In the genomic region with DNA sequence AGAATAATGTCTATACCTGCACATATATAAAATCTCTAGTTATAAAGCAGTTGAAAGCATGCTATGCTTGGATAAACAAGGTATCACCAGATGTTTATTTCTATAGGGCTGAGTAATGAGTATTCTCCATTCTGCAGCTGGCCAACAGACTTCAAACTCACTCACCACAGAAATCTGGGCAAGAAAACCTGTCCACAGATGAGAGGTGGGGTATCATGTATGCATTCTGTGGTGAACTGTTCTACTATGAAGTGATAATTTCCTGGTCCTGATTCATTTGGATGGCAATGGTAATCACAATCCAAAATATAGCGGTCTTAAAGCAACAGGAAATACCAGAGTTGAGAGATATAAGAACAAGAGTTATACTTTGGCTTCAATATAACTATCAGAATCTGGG, we compare ENCODE assay signal across 8 cellular contexts.
"Had no signal": no experiment of that assay in that cellular context is flagged by ENCODE, and none has a peak within 500 bp of the region (broad histone marks: within the 10 kb centered on the region; RNA-seq: fewer than 3 reads in every experiment).

No MANE protein-coding gene starts in this region.

- H3K9me3 Mint-ChIP-seq: activated CD4-positive, alpha-beta memory T cell treated with anti-CD3 and anti-CD28 coated beads for 36 hours had no signal

- H3K4me3 ChIP-seq: esophagus muscularis mucosa, gastroesophageal sphincter, ovary, skin epidermis had no signal

- H3K4me3 Mint-ChIP-seq: activated CD4-positive, alpha-beta memory T cell treated with anti-CD3 and anti-CD28 coated beads for 36 hours; brain had no signal

- H3K4me1 ChIP-seq: esophagus muscularis mucosa, gastroesophageal sphincter had no signal

- H3K27me3 ChIP-seq: esophagus muscularis mucosa, gastroesophageal sphincter, ovary had no signal

- DNase-seq: activated CD4-positive, alpha-beta memory T cell treated with anti-CD3 and anti-CD28 coated beads for 36 hours; activated gamma-delta T cell treated with Interleukin-2 at 50 U/mL for 16 hours; activated T-cell treated with anti-CD3 and anti-CD28 coated beads, Interleukin-2, amount 50 U/mL, for 48 hours; ovary had no signal

- H3K36me3 Mint-ChIP-seq: activated CD4-positive, alpha-beta memory T cell treated with anti-CD3 and anti-CD28 coated beads for 36 hours; brain had no signal

- ATAC-seq: gastroesophageal sphincter had no signal

- H3K9me3 ChIP-seq: ovary had no signal

- H3K27ac Mint-ChIP-seq: activated CD4-positive, alpha-beta memory T cell treated with anti-CD3 and anti-CD28 coated beads for 36 hours; brain had no signal

- H3K27ac ChIP-seq: esophagus muscularis mucosa, gastroesophageal sphincter, ovary, skin epidermis had no signal

- H3K4me1 Mint-ChIP-seq: brain had no signal

- H3K36me3 ChIP-seq: esophagus muscularis mucosa, gastroesophageal sphincter, ovary had no signal
